ENCODE assay signal across 8 cellular contexts in genomic region chr16:53282975-53283946, GRCh38.
DNase-seq lines count a peak whose midpoint lies in the region; ATAC-seq and TF ChIP-seq lines count a peak whose summit lies in the region.

No MANE protein-coding gene starts in this region.

- no peaks in the 10 kb centered on the region for H3K27me3 Mint-ChIP-seq in HFFc6 (ENCODE audit: insufficient read depth)

- TF ChIP-seq CTCF in HFFc6 (IDR thresholded peaks at IDR 0.05) = peak; percentile 75

- no peaks in the 10 kb centered on the region for H3K4me1 Mint-ChIP-seq in HFFc6 (ENCODE audit: low read depth)

- no peak for TF ChIP-seq POLR2A in erythroblast (IDR thresholded peaks at IDR 0.05; ENCODE audit: low read length)

- H3K27ac Mint-ChIP-seq in HFFc6 = no peak overlapping the region

- ATAC-seq in HG03039 (IDR thresholded peaks at IDR 0.05; ENCODE audit: unreplicated experiment) (no peak), HG02798 (IDR thresholded peaks at IDR 0.05; ENCODE audit: poor library complexity, unreplicated experiment) (no peak)

- no peak overlapping the region for H3K4me3 Mint-ChIP-seq in HFFc6

- DNase-seq in CD1c-positive myeloid dendritic cell (ENCODE audit: extremely low spot score) (peak; percentile 19), HFFc6 (peak; percentile 57), OCI-M1 (lab: John Stamatoyannopoulos, UW) (peak; percentile 44), erythroblast (lab: John Stamatoyannopoulos, UW) (peak; percentile 30 to 64), pons (ENCODE audit: low spot score) (peak; percentile 76), mucosa of gallbladder (ENCODE audit: low spot score) (no peak)

- H3K9me3 Mint-ChIP-seq in HFFc6 = no peaks in the 10 kb centered on the region

- peaks cover 20% of the 10 kb centered on the region for H3K36me3 Mint-ChIP-seq in HFFc6 (ENCODE audit: low read depth)
